1 cellular context compared by ENCODE assay signal in genomic region chr2:72141881-72142742, GRCh38.
TF ChIP-seq lines count a peak whose summit lies in the region.

No MANE protein-coding gene starts in this region.

TF ChIP-seq in HepG2, 621 proteins besides CTCF, POLR2A, EP300 and RAD21:
- no peak for TF ChIP-seq NFATC3 (CRISPR knock-in tag; IDR thresholded peaks at IDR 0.05)
- TF ChIP-seq ZNF12 (CRISPR knock-in tag; IDR thresholded peaks at IDR 0.05): no peak
- TF ChIP-seq RBAK (CRISPR knock-in tag; IDR thresholded peaks at IDR 0.05): no peak
- TF ChIP-seq ZNF570 (CRISPR knock-in tag; IDR thresholded peaks at IDR 0.05; ENCODE audit: borderline replicate concordance): no peak
- no peak for TF ChIP-seq ZNF253 (CRISPR knock-in tag; IDR thresholded peaks at IDR 0.05; ENCODE audit: borderline replicate concordance)
- TF ChIP-seq XRCC5 (optimal IDR thresholded peaks at IDR 0.05; ENCODE audit: low read length): no peak
- no peak for TF ChIP-seq ZSCAN29 (CRISPR knock-in tag; conservative IDR thresholded peaks at IDR 0.05)
- TF ChIP-seq RARA (CRISPR knock-in tag; IDR thresholded peaks at IDR 0.05): no peak
- no peak for TF ChIP-seq CAMTA2 (CRISPR knock-in tag; IDR thresholded peaks at IDR 0.05; ENCODE audit: borderline replicate concordance)
- no peak for TF ChIP-seq SOX6 (IDR thresholded peaks at IDR 0.05)
- no peak for TF ChIP-seq SOX6 (CRISPR knock-in tag; IDR thresholded peaks at IDR 0.05)
- no peak for TF ChIP-seq ZNF644 (CRISPR knock-in tag; IDR thresholded peaks at IDR 0.05; ENCODE audit: low read depth)
- TF ChIP-seq PLRG1 (conservative IDR thresholded peaks at IDR 0.05): no peak
- TF ChIP-seq SMAD3 (CRISPR knock-in tag; IDR thresholded peaks at IDR 0.05): no peak
- TF ChIP-seq ZNF607 (CRISPR knock-in tag; IDR thresholded peaks at IDR 0.05; ENCODE audit: borderline replicate concordance): no peak
- no peak for TF ChIP-seq ZNF782 (CRISPR knock-in tag; IDR thresholded peaks at IDR 0.05; ENCODE audit: borderline replicate concordance)
- no peak for TF ChIP-seq ZNF772 (CRISPR knock-in tag; IDR thresholded peaks at IDR 0.05)
- TF ChIP-seq TARDBP (CRISPR knock-in tag; IDR thresholded peaks at IDR 0.05): no peak
- TF ChIP-seq, protein P1, sequence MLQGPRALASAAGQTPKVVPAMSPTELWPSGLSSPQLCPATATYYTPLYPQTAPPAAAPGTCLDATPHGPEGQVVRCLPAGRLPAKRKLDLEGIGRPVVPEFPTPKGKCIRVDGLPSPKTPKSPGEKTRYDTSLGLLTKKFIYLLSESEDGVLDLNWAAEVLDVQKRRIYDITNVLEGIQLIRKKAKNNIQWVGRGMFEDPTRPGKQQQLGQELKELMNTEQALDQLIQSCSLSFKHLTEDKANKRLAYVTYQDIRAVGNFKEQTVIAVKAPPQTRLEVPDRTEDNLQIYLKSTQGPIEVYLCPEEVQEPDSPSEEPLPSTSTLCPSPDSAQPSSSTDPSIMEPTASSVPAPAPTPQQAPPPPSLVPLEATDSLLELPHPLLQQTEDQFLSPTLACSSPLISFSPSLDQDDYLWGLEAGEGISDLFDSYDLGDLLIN (CRISPR knock-in tag; IDR thresholded peaks at IDR 0.05; ENCODE audit: borderline replicate concordance): no peak
- no peak for TF ChIP-seq ZNF543 (CRISPR knock-in tag; IDR thresholded peaks at IDR 0.05)
- no peak for TF ChIP-seq FOXK2 (IDR thresholded peaks at IDR 0.05)
